Comparison of ENCODE assay signal across 16 cellular contexts in the genomic region with DNA sequence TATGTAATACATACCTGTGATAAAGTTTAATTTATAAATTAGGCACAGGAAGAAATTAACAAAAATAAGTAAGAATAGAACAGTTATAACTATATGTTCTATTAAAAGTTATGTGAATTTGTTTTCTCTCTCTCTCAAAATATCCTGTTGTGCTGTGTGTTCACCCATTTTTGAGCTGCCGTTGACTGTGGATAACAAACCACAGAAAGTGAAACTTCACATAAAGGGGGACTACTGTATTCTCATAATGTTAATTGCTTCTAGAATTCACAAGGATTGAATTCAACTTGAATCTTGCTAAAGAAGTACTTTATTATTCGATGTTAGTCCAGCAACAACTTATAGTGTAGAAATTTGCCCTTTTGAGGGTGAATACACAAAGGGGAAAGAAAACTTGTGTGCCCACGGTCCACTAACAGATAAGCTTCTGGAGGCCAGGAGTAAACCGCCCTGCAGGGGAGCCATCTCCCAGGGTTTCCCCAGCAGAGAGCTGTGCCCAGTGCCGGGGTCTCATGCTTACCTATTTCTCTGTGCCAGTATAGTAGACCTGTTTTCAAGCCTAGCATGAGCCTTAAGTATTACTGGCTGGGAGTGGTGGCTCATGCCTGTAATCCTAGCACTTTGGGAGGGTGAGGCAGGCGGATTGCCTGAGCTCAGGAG.
DNase-seq lines count a peak whose midpoint lies in the region; ATAC-seq, FAIRE-seq and TF ChIP-seq lines count a peak whose summit lies in the region.
"Had no signal": no experiment of that assay in that cellular context is flagged by ENCODE, and none has a peak within 500 bp of the region (broad histone marks: within the 10 kb centered on the region; RNA-seq: fewer than 3 reads in every experiment).

No MANE protein-coding gene starts in this region.

- H3K4me1 Mint-ChIP-seq in activated T-cell treated with anti-CD3 and anti-CD28 coated beads, Interleukin-2, amount 50 U/mL, for 72 hours (ENCODE audit: low read depth): peaks cover 42% of the 10 kb centered on the region

- TF ChIP-seq CTCF in GM12878 (IDR thresholded peaks at IDR 0.05 in 2 of 3, conservative IDR thresholded peaks at IDR 0.05 in 1 of 3; ENCODE audit: control insufficient read depth in 2 of 3, extremely low read depth in 1 of 3, insufficient read depth in 1 of 3, low read depth in 3 of 3, low read length in 3 of 3): no peak
- no peak for TF ChIP-seq CTCF in stomach (IDR thresholded peaks at IDR 0.05)

- peaks cover 2% of the 10 kb centered on the region in 2 donors for H3K9me3 Mint-ChIP-seq in activated T-cell treated with anti-CD3 and anti-CD28 coated beads, Interleukin-2, amount 50 U/mL, for 72 hours

- no TSS peak for BruUV-seq in GM12878 (replicated peaks; lab: Mats Ljungman, UMichigan)

- intact Hi-C loops in GM12878 (cut with micrococcal nuclease; ENCODE audit: unreplicated experiment) (no loop called here), stomach (cut with DNase I; ENCODE audit: low total_unique reads) (no loop called here)

- in situ Hi-C loops in GM12878 (cut with MboI): no loop called here

- peak overlapping the region; percentile 15; the same call in 1 of the 2 replicates for H3K4me3 ChIP-seq in GM12878
- H3K4me3 ChIP-seq in stomach: peak overlapping the region in 1 of 4 donors; percentile 23
- H3K4me3 ChIP-seq: lung had no signal

- peak overlapping the region; percentile 32; the same call in 1 of the 2 replicates for H3K9ac ChIP-seq in GM12878 (ENCODE audit: control insufficient read depth, insufficient read depth, low read length)

- H3K36me3 ChIP-seq in GM12878 (ENCODE audit: control insufficient read depth in 2 of 2, insufficient read depth in 2 of 2, low read length in 1 of 2) (no peaks in the 10 kb centered on the region), stomach (no peaks in the 10 kb centered on the region)

- no peaks in the 10 kb centered on the region for H3K27me3 Mint-ChIP-seq in activated T-cell treated with anti-CD3 and anti-CD28 coated beads, Interleukin-2, amount 50 U/mL, for 72 hours (ENCODE audit: low read depth)
- H3K27me3 Mint-ChIP-seq: activated CD4-positive, alpha-beta T cell treated with anti-CD3 and anti-CD28 coated beads, Interleukin-2, amount 10 ng/mL, durations not matched to agents 24 days and 14 days had no signal

- H3K9me3 ChIP-seq in GM12878 (replicated peaks; ENCODE audit: control insufficient read depth, insufficient read depth, low read length) (no peaks in the 10 kb centered on the region; the same call in 2 of the 3 replicates), stomach (no peaks in the 10 kb centered on the region)

- TF ChIP-seq POLR2A in GM12878 (IDR thresholded peaks at IDR 0.05; ENCODE audit: low read depth, low read length) (no peak), stomach (IDR thresholded peaks at IDR 0.05) (no peak)

- POLR2A ChIA-PET in GM12878 (lab: Charles Lee): interaction anchor here (1.0 to 7.5 kb wide), 7 partner anchors 10 to 73 kb away, joined by 3 to 47 read pairs (median 6); no protein-coding TSS in a partner anchor

- H3K79me2 ChIP-seq in GM12878 (ENCODE audit: control insufficient read depth, insufficient read depth, low read length): peaks cover 15% of the 10 kb centered on the region

- 0 out of 2 replicates have a peak, but pooled peaks have one; percentile 1 for TF ChIP-seq RAD21 in GM12878 (IDR thresholded peaks at IDR 0.05; ENCODE audit: insufficient read depth, low read depth, low read length)

- no peak for ATAC-seq in activated T-cell treated with anti-CD3 and anti-CD28 coated beads, Interleukin-2, amount 50 U/mL, for 72 hours (replicated peaks in 1 of 2)
- ATAC-seq in HG02884 (IDR thresholded peaks at IDR 0.05; ENCODE audit: unreplicated experiment): peak; percentile 57
- peak; percentile 89 for ATAC-seq in GM12878

- H3K27ac ChIP-seq in GM12878 (ENCODE audit: control insufficient read depth, insufficient read depth) (peak overlapping the region; percentile 62), stomach (peak overlapping the region in 3 of 5 donors; percentile 18 to 55 (median 39))
- H3K27ac ChIP-seq: HL-60 had no signal

- peak overlapping the region; percentile 38 to 57 for H3K4me3 Mint-ChIP-seq in activated T-cell treated with anti-CD3 and anti-CD28 coated beads, Interleukin-2, amount 50 U/mL, for 72 hours
- H3K4me3 Mint-ChIP-seq: activated CD4-positive, alpha-beta T cell treated with anti-CD3 and anti-CD28 coated beads, Interleukin-2, amount 10 ng/mL, durations not matched to agents 24 days and 14 days; type B pancreatic cell had no signal

- H2AFZ ChIP-seq in GM12878 (ENCODE audit: control insufficient read depth, low read depth, low read length): no peak overlapping the region

- H3K27ac Mint-ChIP-seq in activated T-cell treated with anti-CD3 and anti-CD28 coated beads, Interleukin-2, amount 50 U/mL, for 72 hours: no peak overlapping the region
- H3K27ac Mint-ChIP-seq: type B pancreatic cell had no signal

- CTCF ChIA-PET in GM12878 (lab: Yijun Ruan, JAX): interaction anchor here (0.6 to 5.3 kb wide), 14 partner anchors 8 to 646 kb away, joined by 3 to 34 read pairs (median 4); no protein-coding TSS in a partner anchor

- H3K27me3 ChIP-seq in GM12878 (replicated peaks in 1 of 2; ENCODE audit: control insufficient read depth in 2 of 2, insufficient read depth in 2 of 2, low read length in 1 of 2) (no peaks in the 10 kb centered on the region), stomach (no peaks in the 10 kb centered on the region)

- peak overlapping the region; percentile 87 for H3K4me2 ChIP-seq in GM12878 (ENCODE audit: control insufficient read depth, insufficient read depth)

- no peaks in the 10 kb centered on the region for H4K20me1 ChIP-seq in GM12878 (ENCODE audit: control insufficient read depth, insufficient read depth)

- RAD21 ChIA-PET in GM12878 (lab: Charles Lee; ENCODE audit: unreplicated experiment): interaction anchor here (0.7 to 4.3 kb wide), 15 partner anchors 8 to 90 kb away, joined by 3 to 38 read pairs (median 4); no protein-coding TSS in a partner anchor

- DNase-seq in activated T-cell treated with anti-CD3 and anti-CD28 coated beads, Interleukin-2, amount 50 U/mL, for 72 hours: no peak
- DNase-seq in activated T-cell treated with anti-CD3 and anti-CD28 coated beads, Interleukin-2, amount 50 U/mL, for 48 hours: no peak
- DNase-seq in GM12878 (ENCODE audit: low read depth, low spot score) (no peak), stomach (no peak), KG1 (lab: John Stamatoyannopoulos, UW) (no peak), NCI-H2227 treated with DMSO at 0.1 percent for 48 hours (lab: John Stamatoyannopoulos, UW) (no peak), RPMI8226 (no peak)
- DNase-seq: ACHN; activated CD4-positive, alpha-beta T cell treated with anti-CD3 and anti-CD28 coated beads, Interleukin-2, amount 10 ng/mL, durations not matched to agents 24 days and 14 days; activated naive CD4-positive, alpha-beta T cell treated with anti-CD3 and anti-CD28 coated beads, Interleukin-2, amount 50 U/mL, for 16 hours; DMS79 treated with DMSO at 0.1 percent for 48 hours; NK-92 treated with Interleukin-12 subunit alpha and Interleukin-12 subunit beta, amount 100 ng/mL, for 24 hours had no signal

- TF ChIP-seq EP300 in GM12878 (IDR thresholded peaks at IDR 0.05; ENCODE audit: borderline replicate concordance in 1 of 2, control insufficient read depth in 1 of 2, low read depth in 2 of 2, low read length in 2 of 2) (no peak), stomach (IDR thresholded peaks at IDR 0.05) (no peak)

- FAIRE-seq in GM12878 (lab: Jason Lieb, UNC): peak; percentile 44

- peaks cover 2 to 6% of the 10 kb centered on the region in 2 donors for H3K36me3 Mint-ChIP-seq in activated T-cell treated with anti-CD3 and anti-CD28 coated beads, Interleukin-2, amount 50 U/mL, for 72 hours (ENCODE audit: insufficient read depth in 2 of 2)
- H3K36me3 Mint-ChIP-seq: type B pancreatic cell had no signal

- 48% methylated on average over 6 of the region's 6 CpGs for WGBS in GM12878 (ENCODE audit: insufficient coverage, insufficient replicate concordance, low lambda C conversion rate, missing lambda C conversion rate)
- WGBS in stomach, 5 donors: 43 to 57% (median 52%) methylated on average over 6 of the region's 6 CpGs

- peaks cover 5% of the 10 kb centered on the region for H3K4me1 ChIP-seq in GM12878 (ENCODE audit: control insufficient read depth, insufficient read depth, low read length)
- peaks cover 0 to 93% (median 42%) of the 10 kb centered on the region in 4 donors for H3K4me1 ChIP-seq in stomach

- SMC1A ChIA-PET in GM12878 (lab: Charles Lee; ENCODE audit: uncharacterized antibody, unreplicated experiment): interaction anchor here (0.9 to 5.1 kb wide), 13 partner anchors 8 to 107 kb away, joined by 3 to 73 read pairs (median 4); no protein-coding TSS in a partner anchor

TF ChIP-seq in GM12878, 131 proteins besides CTCF, POLR2A, EP300 and RAD21 (continues in another document):
- TF ChIP-seq MTA2 (IDR thresholded peaks at IDR 0.05; ENCODE audit: low read depth) (peak; percentile 49), CBFB (IDR thresholded peaks at IDR 0.05; ENCODE audit: low read depth) (peak; percentile 34; the same call in 1 of the 2 replicates), POLR2AphosphoS2 (IDR thresholded peaks at IDR 0.05; ENCODE audit: low read depth, low read length) (no peak), GABPA (IDR thresholded peaks at IDR 0.05; ENCODE audit: low read depth) (no peak), JUNB (IDR thresholded peaks at IDR 0.05) (0 out of 2 replicates have a peak, but pooled peaks have one; percentile 8)
- TF ChIP-seq, protein P1, sequence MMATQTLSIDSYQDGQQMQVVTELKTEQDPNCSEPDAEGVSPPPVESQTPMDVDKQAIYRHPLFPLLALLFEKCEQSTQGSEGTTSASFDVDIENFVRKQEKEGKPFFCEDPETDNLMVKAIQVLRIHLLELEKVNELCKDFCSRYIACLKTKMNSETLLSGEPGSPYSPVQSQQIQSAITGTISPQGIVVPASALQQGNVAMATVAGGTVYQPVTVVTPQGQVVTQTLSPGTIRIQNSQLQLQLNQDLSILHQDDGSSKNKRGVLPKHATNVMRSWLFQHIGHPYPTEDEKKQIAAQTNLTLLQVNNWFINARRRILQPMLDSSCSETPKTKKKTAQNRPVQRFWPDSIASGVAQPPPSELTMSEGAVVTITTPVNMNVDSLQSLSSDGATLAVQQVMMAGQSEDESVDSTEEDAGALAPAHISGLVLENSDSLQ (IDR thresholded peaks at IDR 0.05): no peak
- TF ChIP-seq, protein P2, sequence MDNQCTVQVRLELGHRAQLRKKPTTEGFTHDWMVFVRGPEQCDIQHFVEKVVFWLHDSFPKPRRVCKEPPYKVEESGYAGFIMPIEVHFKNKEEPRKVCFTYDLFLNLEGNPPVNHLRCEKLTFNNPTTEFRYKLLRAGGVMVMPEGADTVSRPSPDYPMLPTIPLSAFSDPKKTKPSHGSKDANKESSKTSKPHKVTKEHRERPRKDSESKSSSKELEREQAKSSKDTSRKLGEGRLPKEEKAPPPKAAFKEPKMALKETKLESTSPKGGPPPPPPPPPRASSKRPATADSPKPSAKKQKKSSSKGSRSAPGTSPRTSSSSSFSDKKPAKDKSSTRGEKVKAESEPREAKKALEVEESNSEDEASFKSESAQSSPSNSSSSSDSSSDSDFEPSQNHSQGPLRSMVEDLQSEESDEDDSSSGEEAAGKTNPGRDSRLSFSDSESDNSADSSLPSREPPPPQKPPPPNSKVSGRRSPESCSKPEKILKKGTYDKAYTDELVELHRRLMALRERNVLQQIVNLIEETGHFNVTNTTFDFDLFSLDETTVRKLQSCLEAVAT (IDR thresholded peaks at IDR 0.05): 0 out of 2 replicates have a peak, but pooled peaks have one; percentile 34

Comparison
In these comparisons a context has a peak if more than half of its experiments do, and no peak if none do; other contexts are left out.
1. ATAC-seq: peak in HG02884 (single experiment) and GM12878 (single experiment); none in activated T-cell treated with anti-CD3 and anti-CD28 coated beads, Interleukin-2, amount 50 U/mL, for 72 hours (0 of 2).